In the genomic region with DNA sequence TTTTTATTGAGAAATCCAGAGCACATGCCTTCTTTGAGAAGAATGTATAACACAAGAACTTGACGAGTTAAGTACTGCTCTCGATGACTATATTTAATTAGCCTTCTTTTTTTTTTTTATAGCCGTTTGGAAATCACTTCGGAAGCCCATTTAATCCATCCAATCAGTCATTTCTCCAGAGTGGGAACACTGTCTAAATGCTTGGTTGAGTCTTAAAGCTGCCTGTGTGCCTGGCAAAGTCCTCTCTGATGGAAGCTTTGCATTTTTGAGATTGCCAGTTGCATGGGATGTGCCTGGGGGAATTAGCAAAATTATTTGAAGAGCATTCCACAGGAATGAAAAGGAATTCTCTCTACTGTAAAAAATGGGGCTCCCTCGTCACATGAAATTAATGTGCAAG, we compare ENCODE assay signal across 10 cellular contexts.
"Had no signal": no experiment of that assay in that cellular context is flagged by ENCODE, and none has a peak within 500 bp of the region (broad histone marks: within the 10 kb centered on the region; RNA-seq: fewer than 3 reads in every experiment).

No MANE protein-coding gene starts in this region.

- H3K36me3 ChIP-seq: adrenal gland, brain microvascular endothelial cell, heart left ventricle had no signal

- DNase-seq: activated B cell treated with CpG ODN at 0.5 μM for 24 hours; activated naive CD4-positive, alpha-beta T cell treated with anti-CD3 and anti-CD28 coated beads, Interleukin-2, amount 10 ng/mL, durations not matched to agents 7 days and 5 days; adrenal gland; brain microvascular endothelial cell; heart left ventricle; mammary epithelial cell; retina; stimulated activated naive B cell treated with anti-CD40 and anti-IgM and Interleukin-4, amounts not matched to agents 10 μg/mL and 1 μg/mL and 100 μg/mL, for 72 hours had no signal

- H3K9me3 ChIP-seq: adrenal gland, heart left ventricle had no signal

- H3K27ac ChIP-seq: adrenal gland, brain microvascular endothelial cell, heart left ventricle, parathyroid adenoma had no signal

- H3K4me3 ChIP-seq: adrenal gland, dorsolateral prefrontal cortex, heart left ventricle had no signal

- H3K4me1 ChIP-seq: adrenal gland, heart left ventricle, parathyroid adenoma had no signal

- H3K27me3 ChIP-seq: brain microvascular endothelial cell had no signal

- ATAC-seq: heart left ventricle; stimulated activated naive B cell treated with anti-CD40 and anti-IgM and Interleukin-4, amounts not matched to agents 10 μg/mL and 1 μg/mL and 100 μg/mL, for 72 hours had no signal
